ENCODE assay signal across 15 cellular contexts in the genomic region with DNA sequence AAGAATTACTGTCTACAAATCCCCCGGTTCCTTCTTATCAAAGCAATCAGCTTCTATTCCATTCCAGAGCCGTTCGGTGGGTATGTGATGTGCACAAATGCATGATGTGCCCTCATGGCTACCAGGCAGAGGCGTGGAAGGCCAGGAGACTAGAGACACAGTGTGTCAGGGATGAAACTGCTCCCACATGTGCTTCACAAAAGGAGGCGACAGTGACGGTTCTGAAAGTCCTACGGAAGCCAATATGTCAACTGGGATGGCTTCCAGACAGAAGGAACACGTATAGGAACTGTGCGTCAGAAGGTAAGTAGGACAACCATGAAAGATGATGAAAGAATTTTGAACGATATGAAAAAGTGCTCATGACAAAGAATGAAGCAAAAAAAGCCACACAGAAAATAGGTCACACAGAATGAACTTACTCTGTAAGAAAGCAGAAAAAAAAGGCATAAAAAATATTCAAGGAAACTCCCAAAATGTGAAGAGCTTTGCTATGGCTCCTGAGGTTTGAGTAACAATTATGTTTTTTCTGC. TPM values are rescaled to one million over a fixed set of nuclear protein-coding genes. Genes with fewer than 3 reads are reported as not detected.
DNase-seq lines count a peak whose midpoint lies in the region; ATAC-seq, FAIRE-seq and TF ChIP-seq lines count a peak whose summit lies in the region.
"Had no signal": no experiment of that assay in that cellular context is flagged by ENCODE, and none has a peak within 500 bp of the region (broad histone marks: within the 10 kb centered on the region; RNA-seq: fewer than 3 reads in every experiment).

No MANE protein-coding gene starts in this region.

- H3K27me3 Mint-ChIP-seq in T-cell: no peaks in the 10 kb centered on the region
- H3K27me3 Mint-ChIP-seq in activated naive CD8-positive, alpha-beta T cell: no peaks in the 10 kb centered on the region
- H3K27me3 Mint-ChIP-seq in natural killer cell (ENCODE audit: low read depth in 2 of 2): no peaks in the 10 kb centered on the region
- H3K27me3 Mint-ChIP-seq: type B pancreatic cell had no signal

- no peak for TF ChIP-seq POLR2A in GM12891 (IDR thresholded peaks at IDR 0.05; ENCODE audit: low read depth, low read length)

- intact Hi-C loops in natural killer cell (cut with micrococcal nuclease): no loop called here

- peak overlapping the region; percentile 2 to 62 (median 8) for H3K4me3 Mint-ChIP-seq in T-cell
- peak overlapping the region; percentile 41 for H3K4me3 Mint-ChIP-seq in activated naive CD8-positive, alpha-beta T cell
- no peak overlapping the region for H3K4me3 Mint-ChIP-seq in natural killer cell
- H3K4me3 Mint-ChIP-seq: type B pancreatic cell had no signal

- H3K4me1 Mint-ChIP-seq in T-cell (peaks cover 63 to 81% (median 68%) of the 10 kb centered on the region in 3 donors), natural killer cell (peaks cover 19 to 20% of the 10 kb centered on the region in 2 donors)
- peaks cover 59% of the 10 kb centered on the region for H3K4me1 Mint-ChIP-seq in activated naive CD8-positive, alpha-beta T cell (ENCODE audit: low read depth)

- DNase-seq in GM12891 (ENCODE audit: insufficient read length, low spot score) (no peak), T-cell (peak in 2 of 34 experiments; percentile 7 to 32), natural killer cell (no peak), foreskin melanocyte (no peak), GM10266 (ENCODE audit: extremely low spot score) (no peak)
- DNase-seq: heart left ventricle, Kasumi-1, NCI-H187, NCI-H69, psoas muscle had no signal

- peak in 1 of 4 experiments; percentile 52 for ATAC-seq in T-cell (replicated peaks in 1 of 4)
- no peak for ATAC-seq in natural killer cell
- ATAC-seq in GM18520 (IDR thresholded peaks at IDR 0.05; ENCODE audit: unreplicated experiment): no peak
- ATAC-seq in GM18870 (IDR thresholded peaks at IDR 0.05; ENCODE audit: unreplicated experiment): no peak
- ATAC-seq: heart left ventricle, psoas muscle had no signal

- no peak for TF ChIP-seq CTCF in natural killer cell (IDR thresholded peaks at IDR 0.05)
- TF ChIP-seq CTCF in GM10266 (IDR thresholded peaks at IDR 0.05; ENCODE audit: control insufficient read depth, insufficient read depth, low read depth, missing control alignments): no peak

- H3K36me3 Mint-ChIP-seq in T-cell (peaks cover 41% of the 10 kb centered on the region), natural killer cell (no peaks in the 10 kb centered on the region)
- peaks cover 35% of the 10 kb centered on the region for H3K36me3 Mint-ChIP-seq in activated naive CD8-positive, alpha-beta T cell

- H3K27ac Mint-ChIP-seq in T-cell (peak overlapping the region; percentile 84 to 90), natural killer cell (peak overlapping the region; percentile 27 to 39)
- peak overlapping the region; percentile 92 for H3K27ac Mint-ChIP-seq in activated naive CD8-positive, alpha-beta T cell
- H3K27ac Mint-ChIP-seq: type B pancreatic cell had no signal

- CTCF ChIA-PET in T-cell (lab: Charles Lee): interaction anchor here (1.6 to 3.4 kb wide), 2 partner anchors 12 kb away, joined by 5 to 19 read pairs; no protein-coding TSS in a partner anchor

- peak; percentile 28 for FAIRE-seq in GM12891 (lab: Jason Lieb, UNC)
- FAIRE-seq: RCC 7860 had no signal

- H3K9me3 Mint-ChIP-seq in T-cell (no peaks in the 10 kb centered on the region), natural killer cell (no peaks in the 10 kb centered on the region)
- no peaks in the 10 kb centered on the region for H3K9me3 Mint-ChIP-seq in activated naive CD8-positive, alpha-beta T cell (ENCODE audit: low read depth)
- H3K9me3 Mint-ChIP-seq: type B pancreatic cell had no signal

- POLR2A ChIA-PET in T-cell (lab: Charles Lee): no interaction called here

TF ChIP-seq in GM12891, 5 proteins besides CTCF, POLR2A, EP300 and RAD21:
- TF ChIP-seq POU2F2 (IDR thresholded peaks at IDR 0.05; ENCODE audit: low read depth, low read length) (no peak), POLR2AphosphoS5 (IDR thresholded peaks at IDR 0.05; ENCODE audit: low read depth, low read length) (no peak), TAF1 (IDR thresholded peaks at IDR 0.05; ENCODE audit: low read depth, low read length) (no peak), SPI1 (IDR thresholded peaks at IDR 0.05; ENCODE audit: low read depth, low read length) (no peak), PAX5 (IDR thresholded peaks at IDR 0.05; ENCODE audit: insufficient read depth, low read length, severe bottlenecking) (no peak)

RNA-seq across cellular contexts. Expression of a gene that starts 34.1 kb away (rescaled TPM):
- polyA plus RNA-seq in GM12891 (2012; ENCODE audit: low read depth, missing spikeins): 19.7 TPM
- total RNA-seq in T-cell (10 to 100 TPM; 28.2 to 46.2 (median 31.3) TPM), natural killer cell (10 to 100 TPM; 27.6 to 39.3 (median 35.2) TPM)

RNA-seq across cellular contexts. Expression of a gene that starts 34.1 kb away (rescaled TPM):
- polyA plus RNA-seq in GM12891 (2012; ENCODE audit: low read depth, missing spikeins): 0.74 TPM
- total RNA-seq in T-cell (10 to 100 TPM in 2 of 5 donors, 1 to 10 TPM in 3; 8.0 to 11.2 (median 9.8) TPM), natural killer cell (10 to 100 TPM in 2 of 3 donors, 1 to 10 TPM in 1; 8.8 to 12.6 (median 12.0) TPM)

RNA-seq across cellular contexts. Expression of a gene that starts 50.9 kb away (rescaled TPM):
- polyA plus RNA-seq in GM12891 (2012; ENCODE audit: low read depth, missing spikeins): 8.4 TPM
- total RNA-seq in T-cell (10 to 100 TPM; 27.8 to 65.7 (median 52.4) TPM), natural killer cell (10 to 100 TPM; 32.4 to 38.2 (median 37.9) TPM)

Comparison
In these comparisons a context has a peak if more than half of its experiments do, and no peak if none do; other contexts are left out.
1. H3K27ac Mint-ChIP-seq: peak in every context shown above with its lines; median percentile 92 in activated naive CD8-positive, alpha-beta T cell; 87 in T-cell; 33 in natural killer cell.